1 cellular context compared by ENCODE assay signal in the genomic region with DNA sequence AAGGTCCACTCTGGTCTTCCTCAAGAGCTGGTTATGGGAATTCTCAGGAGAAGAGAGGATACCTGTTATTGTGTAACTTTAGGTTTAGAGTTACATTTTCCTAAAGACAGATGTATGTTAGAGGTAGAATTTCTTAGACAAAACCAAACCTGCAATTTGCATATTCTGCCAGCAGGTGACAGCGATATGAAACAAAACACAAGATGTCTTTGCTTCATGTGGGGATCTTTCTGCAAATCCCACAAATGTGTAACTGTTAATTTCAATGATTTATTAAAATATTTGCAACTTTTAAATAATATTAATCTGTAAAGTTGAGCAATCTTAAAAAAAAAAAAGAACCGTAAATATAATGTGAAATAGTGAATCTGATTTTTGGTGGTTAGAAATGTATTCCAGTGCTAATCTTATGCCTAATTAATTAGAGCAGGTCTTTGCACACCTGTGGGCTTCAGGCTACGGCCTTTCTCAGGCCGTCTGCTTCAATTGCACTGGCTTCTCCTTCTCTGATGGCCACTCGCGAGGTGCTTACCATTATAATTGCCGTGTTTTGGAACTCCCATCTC.
TF ChIP-seq lines count a peak whose summit lies in the region.

No MANE protein-coding gene starts in this region.

TF ChIP-seq in endothelial cell of umbilical vein, 7 proteins besides CTCF, POLR2A, EP300 and RAD21:
- TF ChIP-seq, protein P1, sequence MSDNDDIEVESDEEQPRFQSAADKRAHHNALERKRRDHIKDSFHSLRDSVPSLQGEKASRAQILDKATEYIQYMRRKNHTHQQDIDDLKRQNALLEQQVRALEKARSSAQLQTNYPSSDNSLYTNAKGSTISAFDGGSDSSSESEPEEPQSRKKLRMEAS (IDR thresholded peaks at IDR 0.05; ENCODE audit: insufficient read depth, insufficient read length) = no peak
- TF ChIP-seq FOS (IDR thresholded peaks at IDR 0.05; ENCODE audit: borderline replicate concordance, insufficient read depth, low read length) = no peak
- TF ChIP-seq MYC (IDR thresholded peaks at IDR 0.05; ENCODE audit: low read depth, low read length) = no peak
- no peak for TF ChIP-seq GATA2 (IDR thresholded peaks at IDR 0.05; ENCODE audit: insufficient read depth, insufficient read length, low read depth, low read length)
- TF ChIP-seq EZH2 (IDR thresholded peaks at IDR 0.05; ENCODE audit: borderline replicate concordance, low read depth, low read length, severe bottlenecking) = no peak
